ENCODE assay signal across 1 cellular context in genomic region chr16:4800290-4801041, GRCh38.
TF ChIP-seq lines count a peak whose summit lies in the region.

No MANE protein-coding gene starts in this region.

TF ChIP-seq in GM12878, 131 proteins besides CTCF, POLR2A, EP300 and RAD21 (continues in another document):
- TF ChIP-seq TCF12 (IDR thresholded peaks at IDR 0.05; ENCODE audit: low read depth, low read length) = 0 out of 2 replicates have a peak, but pooled peaks have one; percentile 13
- TF ChIP-seq SMAD1 (IDR thresholded peaks at IDR 0.05; ENCODE audit: low read depth, partially characterized antibody) = no peak
- no peak for TF ChIP-seq CHD4 (IDR thresholded peaks at IDR 0.05)
- peak; percentile 17; the same call in 1 of the 2 replicates for TF ChIP-seq SPI1 (IDR thresholded peaks at IDR 0.05; ENCODE audit: borderline replicate concordance, insufficient read depth, low read depth, low read length)
- no peak; the same call in 1 of the 2 replicates for TF ChIP-seq HDGF (IDR thresholded peaks at IDR 0.05)
- no peak for TF ChIP-seq ZZZ3 (IDR thresholded peaks at IDR 0.05; ENCODE audit: control insufficient read depth, insufficient read length, low read depth)
- no peak for TF ChIP-seq ZNF622 (IDR thresholded peaks at IDR 0.05)
- TF ChIP-seq NKRF (conservative IDR thresholded peaks at IDR 0.05) = no peak
- TF ChIP-seq FOXM1 (IDR thresholded peaks at IDR 0.05; ENCODE audit: low read depth, low read length) = no peak
- no peak for TF ChIP-seq CEBPZ (IDR thresholded peaks at IDR 0.05; ENCODE audit: low read depth, low read length)
- peak; percentile 87 for TF ChIP-seq ZBTB40 (IDR thresholded peaks at IDR 0.05; ENCODE audit: borderline replicate concordance)
- no peak for TF ChIP-seq ZBED1 (IDR thresholded peaks at IDR 0.05; ENCODE audit: borderline replicate concordance)
- no peak for TF ChIP-seq BCL3 (IDR thresholded peaks at IDR 0.05; ENCODE audit: borderline replicate concordance, insufficient read depth, low read depth, low read length, poor library complexity, severe bottlenecking)
- TF ChIP-seq NR2C1 (IDR thresholded peaks at IDR 0.05) = peak; percentile 94
- no peak for TF ChIP-seq CHD1 (IDR thresholded peaks at IDR 0.05; ENCODE audit: low read depth, low read length)
- TF ChIP-seq ASH2L (IDR thresholded peaks at IDR 0.05; ENCODE audit: borderline replicate concordance, low read depth) = no peak
- no peak; the same call in 1 of the 2 replicates for TF ChIP-seq RUNX3 (IDR thresholded peaks at IDR 0.05; ENCODE audit: low read length)
- TF ChIP-seq MXI1 (IDR thresholded peaks at IDR 0.05; ENCODE audit: low read depth, low read length) = no peak
- no peak for TF ChIP-seq NRF1 (conservative IDR thresholded peaks at IDR 0.05; ENCODE audit: low read depth, low read length)
- no peak for TF ChIP-seq TCF3 (IDR thresholded peaks at IDR 0.05; ENCODE audit: borderline replicate concordance, insufficient read depth, low read depth, low read length)
- TF ChIP-seq GABPA (IDR thresholded peaks at IDR 0.05; ENCODE audit: low read depth) = peak; percentile 90
- TF ChIP-seq POLR2AphosphoS2 (IDR thresholded peaks at IDR 0.05; ENCODE audit: low read depth, low read length) = no peak
- no peak for TF ChIP-seq NR2F1 (conservative IDR thresholded peaks at IDR 0.05)
- no peak for TF ChIP-seq SRF (IDR thresholded peaks at IDR 0.05; ENCODE audit: low read depth in 2 of 2, low read length in 2 of 2)
- peak; percentile 50; the same call in 1 of the 2 replicates for TF ChIP-seq POLR2AphosphoS5 (IDR thresholded peaks at IDR 0.05; ENCODE audit: low read length)
- TF ChIP-seq MAX (IDR thresholded peaks at IDR 0.05; ENCODE audit: low read depth, low read length) = no peak
- TF ChIP-seq CEBPB (IDR thresholded peaks at IDR 0.05; ENCODE audit: borderline replicate concordance in 1 of 2, low read depth in 2 of 2, low read length in 2 of 2) = no peak
- TF ChIP-seq E4F1 (IDR thresholded peaks at IDR 0.05; ENCODE audit: borderline replicate concordance, partially characterized antibody) = no peak
- no peak for TF ChIP-seq ATF3 (IDR thresholded peaks at IDR 0.05; ENCODE audit: borderline replicate concordance, extremely low read depth, low read depth, low read length)
- TF ChIP-seq NFIC (IDR thresholded peaks at IDR 0.05; ENCODE audit: low read depth, low read length) = no peak
- no peak for TF ChIP-seq IRF5 (IDR thresholded peaks at IDR 0.05; ENCODE audit: borderline replicate concordance)
- TF ChIP-seq LARP7 (IDR thresholded peaks at IDR 0.05) = no peak
- no peak for TF ChIP-seq NR2C2 (IDR thresholded peaks at IDR 0.05; ENCODE audit: borderline replicate concordance, control insufficient read depth, insufficient read length, low read depth)
- no peak for TF ChIP-seq STAT3 (IDR thresholded peaks at IDR 0.05; ENCODE audit: low read depth, low read length)
- TF ChIP-seq JUNB (IDR thresholded peaks at IDR 0.05) = no peak
- peak; percentile 32; the same call in 1 of the 2 replicates for TF ChIP-seq TAF1 (IDR thresholded peaks at IDR 0.05; ENCODE audit: borderline replicate concordance, low read depth, low read length)
- no peak for TF ChIP-seq FOS (IDR thresholded peaks at IDR 0.05; ENCODE audit: borderline replicate concordance, extremely low read depth, insufficient read length)
- no peak for TF ChIP-seq RELA (IDR thresholded peaks at IDR 0.05; ENCODE audit: borderline replicate concordance, partially characterized antibody)
- TF ChIP-seq TCF7 (IDR thresholded peaks at IDR 0.05; ENCODE audit: borderline replicate concordance) = no peak
- TF ChIP-seq MYB (IDR thresholded peaks at IDR 0.05; ENCODE audit: borderline replicate concordance, low read depth, low read length) = no peak
- peak; percentile 76 for TF ChIP-seq MEF2B (IDR thresholded peaks at IDR 0.05; ENCODE audit: partially characterized antibody, poor library complexity, severe bottlenecking)
- 0 out of 2 replicates have a peak, but pooled peaks have one; percentile 16 for TF ChIP-seq GATAD2B (conservative IDR thresholded peaks at IDR 0.05; ENCODE audit: low read depth)
- no peak for TF ChIP-seq NFXL1 (IDR thresholded peaks at IDR 0.05; ENCODE audit: borderline replicate concordance)
- TF ChIP-seq SMAD5 (IDR thresholded peaks at IDR 0.05; ENCODE audit: low read depth) = peak; percentile 47; the same call in 1 of the 2 replicates
- TF ChIP-seq SMARCA5 (IDR thresholded peaks at IDR 0.05) = no peak
- TF ChIP-seq DPF2 (IDR thresholded peaks at IDR 0.05) = no peak
- TF ChIP-seq KAT2A (conservative IDR thresholded peaks at IDR 0.05; ENCODE audit: control insufficient read depth, low read depth, low read length) = no peak
- TF ChIP-seq USF1 (IDR thresholded peaks at IDR 0.05; ENCODE audit: borderline replicate concordance, extremely low read length, insufficient read depth, low read depth, low read length) = no peak
- no peak for TF ChIP-seq ATF7 (IDR thresholded peaks at IDR 0.05; ENCODE audit: low read depth)
- no peak for TF ChIP-seq KLF5 (IDR thresholded peaks at IDR 0.05; ENCODE audit: partially characterized antibody)
- no peak for TF ChIP-seq PAX8 (IDR thresholded peaks at IDR 0.05)
- no peak for TF ChIP-seq HDAC2 (IDR thresholded peaks at IDR 0.05)
